ENCODE assay signal across 20 cellular contexts in genomic region chr18:24982831-24983230, GRCh38.
A peak's percentile ranks its signal among the peaks of the same experiment; 100 is the strongest.
DNase-seq lines count a peak whose midpoint lies in the region; ATAC-seq and TF ChIP-seq lines count a peak whose summit lies in the region.
"Had no signal": no experiment of that assay in that cellular context is flagged by ENCODE, and none has a peak within 500 bp of the region (broad histone marks: within the 10 kb centered on the region; RNA-seq: fewer than 3 reads in every experiment).

No MANE protein-coding gene starts in this region.

- H3K4me3 ChIP-seq in mammary epithelial cell (replicated peaks in 1 of 3; ENCODE audit: insufficient read depth in 1 of 3, low read depth in 2 of 3, low read length in 3 of 3) (no peak overlapping the region), left lung (no peak overlapping the region), transverse colon (no peak overlapping the region)
- H3K4me3 ChIP-seq: BLaER1, testis had no signal

- H3K36me3 ChIP-seq in mammary epithelial cell (ENCODE audit: insufficient read depth, low read length), result no peaks in the 10 kb centered on the region
- H3K36me3 ChIP-seq in left lung, result no peaks in the 10 kb centered on the region
- no peaks in the 10 kb centered on the region for H3K36me3 ChIP-seq in transverse colon
- H3K36me3 ChIP-seq: BLaER1 had no signal

- intact Hi-C loops in mammary epithelial cell (cut with micrococcal nuclease), result no loop called here
- intact Hi-C loops in MCF 10A (cut with micrococcal nuclease), result no loop called here
- intact Hi-C loops in left lung (cut with DNase I), result no loop called here
- intact Hi-C loops in transverse colon (cut with DNase I; ENCODE audit: low total_unique reads), result no loop called here

- H3K27me3 Mint-ChIP-seq in MCF 10A (ENCODE audit: insufficient read depth, unreplicated experiment) (no peaks in the 10 kb centered on the region), brain (peaks cover 7% of the 10 kb centered on the region)
- H3K27me3 Mint-ChIP-seq: activated CD4-positive, alpha-beta memory T cell treated with anti-CD3 and anti-CD28 coated beads, Interleukin-2, amount 10 ng/mL, durations not matched to agents 7 days and 5 days had no signal

- H3K4me1 Mint-ChIP-seq in MCF 10A (ENCODE audit: insufficient read depth, unreplicated experiment), result no peaks in the 10 kb centered on the region
- H3K4me1 Mint-ChIP-seq in brain, result peaks cover 82% of the 10 kb centered on the region
- H3K4me1 Mint-ChIP-seq: activated CD4-positive, alpha-beta memory T cell treated with anti-CD3 and anti-CD28 coated beads, Interleukin-2, amount 10 ng/mL, durations not matched to agents 7 days and 5 days had no signal

- TF ChIP-seq POLR2A in transverse colon (IDR thresholded peaks at IDR 0.05), result no peak

- no peak for TF ChIP-seq EP300 in transverse colon (IDR thresholded peaks at IDR 0.05; ENCODE audit: low read depth)

- H2AFZ ChIP-seq in mammary epithelial cell (ENCODE audit: low read depth, low read length), result no peak overlapping the region

- CTCF ChIA-PET in mammary epithelial cell (lab: Charles Lee; ENCODE audit: low non-redundant PET), result no interaction called here
- CTCF ChIA-PET in MCF 10A (lab: Yijun Ruan, JAX), result no interaction called here

- H3K4me1 ChIP-seq in mammary epithelial cell (ENCODE audit: insufficient read depth, low read length) (peaks cover 15% of the 10 kb centered on the region), left lung (peaks cover 0 to 2% of the 10 kb centered on the region in 2 donors), transverse colon (peaks cover 0 to 10% (median 0%) of the 10 kb centered on the region in 4 donors)
- H3K4me1 ChIP-seq: BLaER1, testis had no signal

- H3K27ac ChIP-seq in mammary epithelial cell (ENCODE audit: insufficient read depth, low read depth, low read length), result no peak overlapping the region
- no peak overlapping the region for H3K27ac ChIP-seq in left lung
- no peak overlapping the region for H3K27ac ChIP-seq in transverse colon
- H3K27ac ChIP-seq: BLaER1, testis had no signal

- H3K9me3 Mint-ChIP-seq in MCF 10A (ENCODE audit: unreplicated experiment) (peaks cover 6% of the 10 kb centered on the region), brain (peaks cover 0 to 3% (median 0%) of the 10 kb centered on the region in 5 experiments)
- H3K9me3 Mint-ChIP-seq: activated CD4-positive, alpha-beta memory T cell treated with anti-CD3 and anti-CD28 coated beads, Interleukin-2, amount 10 ng/mL, durations not matched to agents 7 days and 5 days; effector memory CD8-positive, alpha-beta T cell had no signal

- POLR2A ChIA-PET in MCF 10A (lab: Yijun Ruan, JAX), result no interaction called here

- no peak overlapping the region for H3K9ac ChIP-seq in mammary epithelial cell (ENCODE audit: insufficient read depth, low read length)
- H3K9ac ChIP-seq: BLaER1 had no signal

- no peaks in the 10 kb centered on the region for H4K20me1 ChIP-seq in mammary epithelial cell (ENCODE audit: insufficient read depth, low read length)
- H4K20me1 ChIP-seq: BLaER1 had no signal

- H3K27me3 ChIP-seq in mammary epithelial cell (ENCODE audit: insufficient read depth, low read length), result no peaks in the 10 kb centered on the region
- H3K27me3 ChIP-seq in left lung, result no peaks in the 10 kb centered on the region
- no peaks in the 10 kb centered on the region for H3K27me3 ChIP-seq in transverse colon
- H3K27me3 ChIP-seq: BLaER1, testis had no signal

- in situ Hi-C loops in mammary epithelial cell (cut with MboI; ENCODE audit: low sequenced_read_pairs in 2 of 2) (no loop called here), transverse colon (cut with MboI; ENCODE audit: low pct_ligation_motif_present in 1 of 4, low pct_unique_long_range_greater_than_20kb in 1 of 4, low sequenced_read_pairs in 3 of 4) (loop anchor here in 1 of 4 donors (25.0 kb wide), 1 partner anchor 104 kb away; no protein-coding TSS in a partner anchor)

- H3K4me2 ChIP-seq in mammary epithelial cell (ENCODE audit: insufficient read depth, low read depth, low read length), result no peak overlapping the region
- H3K4me2 ChIP-seq: BLaER1 had no signal

- H3K36me3 Mint-ChIP-seq in MCF 10A (ENCODE audit: insufficient read depth, unreplicated experiment), result no peaks in the 10 kb centered on the region
- no peaks in the 10 kb centered on the region for H3K36me3 Mint-ChIP-seq in brain

- dilution Hi-C loops in mammary epithelial cell (cut with HindIII; ENCODE audit: low sequenced_read_pairs), result no loop called here

- DNase-seq in mammary epithelial cell (peak; percentile 33), MCF 10A (ENCODE audit: unreplicated experiment) (no peak), left lung (no peak), transverse colon (no peak), midbrain (lab: John Stamatoyannopoulos, UW) (no peak)
- DNase-seq: activated CD4-positive, alpha-beta memory T cell treated with anti-CD3 and anti-CD28 coated beads, Interleukin-2, amount 10 ng/mL, durations not matched to agents 7 days and 5 days; activated effector memory CD4-positive, alpha-beta T cell treated with Interleukin-2 at 50 U/mL for 16 hours; effector memory CD8-positive, alpha-beta T cell; NCI-H1048; NCI-H187 treated with DMSO at 0.1 percent for 48 hours; stimulated activated CD4-positive, alpha-beta T cell treated with anti-CD3 and anti-CD28 coated beads, Interleukin-1b, Interleukin-23, amount 100 ng/mL, for 48 hours; testis had no signal

- WGBS in mammary epithelial cell (ENCODE audit: low coverage, missing lambda C conversion rate), result 96% methylated on average over 2 of the region's 2 CpGs
- WGBS in transverse colon (ENCODE audit: low coverage in 1 of 2), 2 donors, result 68 to 88% methylated on average over 2 of the region's 2 CpGs

- no peak overlapping the region for H3K4me3 Mint-ChIP-seq in MCF 10A (ENCODE audit: unreplicated experiment)
- H3K4me3 Mint-ChIP-seq in brain, result peak overlapping the region in 1 of 5 experiments; percentile 2
- H3K4me3 Mint-ChIP-seq: activated CD4-positive, alpha-beta memory T cell treated with anti-CD3 and anti-CD28 coated beads, Interleukin-2, amount 10 ng/mL, durations not matched to agents 7 days and 5 days; effector memory CD8-positive, alpha-beta T cell had no signal

- TF ChIP-seq CTCF in mammary epithelial cell (conservative IDR thresholded peaks at IDR 0.05 in 1 of 2, IDR thresholded peaks at IDR 0.05 in 1 of 2; ENCODE audit: extremely low read depth in 1 of 2, insufficient read depth in 1 of 2, low read depth in 1 of 2, low read length in 2 of 2) (no peak), MCF 10A (IDR thresholded peaks at IDR 0.05; ENCODE audit: unreplicated experiment) (no peak), brain (conservative IDR thresholded peaks at IDR 0.05) (no peak), left lung (IDR thresholded peaks at IDR 0.05) (no peak), transverse colon (IDR thresholded peaks at IDR 0.05) (no peak)

- H3K9me3 ChIP-seq in mammary epithelial cell (replicated peaks; ENCODE audit: insufficient read depth, low read length) (no peaks in the 10 kb centered on the region), left lung (no peaks in the 10 kb centered on the region), transverse colon (no peaks in the 10 kb centered on the region)
- H3K9me3 ChIP-seq: BLaER1, testis had no signal

- peak; percentile 33 for ATAC-seq in left lung
- no peak for ATAC-seq in HG03196 (IDR thresholded peaks at IDR 0.05; ENCODE audit: unreplicated experiment)
- ATAC-seq in GM18868 (IDR thresholded peaks at IDR 0.05; ENCODE audit: unreplicated experiment), result no peak
- ATAC-seq: activated CD4-positive, CD25-positive, alpha-beta regulatory T cell treated with anti-CD3 and anti-CD28 coated beads, Interleukin-2, amount 50 U/mL, for 24 hours; effector memory CD8-positive, alpha-beta T cell; HCT116; left lobe of liver had no signal

- H3K79me2 ChIP-seq in mammary epithelial cell (ENCODE audit: insufficient read depth, low read length), result no peaks in the 10 kb centered on the region

- H3K27ac Mint-ChIP-seq in MCF 10A (ENCODE audit: low read depth, unreplicated experiment) (no peak overlapping the region), brain (peak overlapping the region in 3 of 5 experiments; percentile 32 to 78 (median 69))
- H3K27ac Mint-ChIP-seq: activated CD4-positive, alpha-beta memory T cell treated with anti-CD3 and anti-CD28 coated beads, Interleukin-2, amount 10 ng/mL, durations not matched to agents 7 days and 5 days; effector memory CD8-positive, alpha-beta T cell; progenitor cell of endocrine pancreas had no signal

- no TSS peak for BruUV-seq in mammary epithelial cell (replicated peaks; lab: Mats Ljungman, UMichigan)
- BruUV-seq in MCF 10A (replicated peaks; lab: Mats Ljungman, UMichigan), result no TSS peak
